Comparison of ENCODE assay signal across 12 cellular contexts in genomic region chrX:2423899-2424298, GRCh38.
A peak's percentile ranks its signal among the peaks of the same experiment; 100 is the strongest.
DNase-seq lines count a peak whose midpoint lies in the region; ATAC-seq and TF ChIP-seq lines count a peak whose summit lies in the region.
"Had no signal": no experiment of that assay in that cellular context is flagged by ENCODE, and none has a peak within 500 bp of the region (broad histone marks: within the 10 kb centered on the region; RNA-seq: fewer than 3 reads in every experiment).

No MANE protein-coding gene starts in this region.

- peak overlapping the region; percentile 70 for H3K27ac Mint-ChIP-seq in nephron progenitor cell
- H3K27ac Mint-ChIP-seq: CD4-positive, CD25-positive, alpha-beta regulatory T cell had no signal

- no peak for TF ChIP-seq CTCF in nephron progenitor cell (IDR thresholded peaks at IDR 0.05)
- TF ChIP-seq CTCF in smooth muscle cell (IDR thresholded peaks at IDR 0.05; ENCODE audit: borderline replicate concordance, insufficient read depth, poor library complexity, severe bottlenecking): no peak

- H3K9me3 ChIP-seq in BLaER1 (peaks cover 26% of the 10 kb centered on the region), Karpas-422 (ENCODE audit: low read length) (no peaks in the 10 kb centered on the region), smooth muscle cell (replicated peaks; ENCODE audit: low read depth) (no peaks in the 10 kb centered on the region)
- H3K9me3 ChIP-seq: A549 had no signal

- H4K20me1 ChIP-seq in BLaER1 (no peaks in the 10 kb centered on the region), Karpas-422 (ENCODE audit: insufficient read depth, low read depth, low read length) (no peaks in the 10 kb centered on the region), smooth muscle cell (ENCODE audit: low read depth) (no peaks in the 10 kb centered on the region)

- CTCF ChIA-PET in HEK293T (lab: Yijun Ruan, JAX): no interaction called here

- H3K4me1 ChIP-seq in BLaER1: peaks cover 44% of the 10 kb centered on the region
- no peaks in the 10 kb centered on the region for H3K4me1 ChIP-seq in Karpas-422 (ENCODE audit: low read length)
- no peaks in the 10 kb centered on the region for H3K4me1 ChIP-seq in smooth muscle cell (ENCODE audit: low read depth)
- H3K4me1 ChIP-seq: A549 had no signal

- H3K9ac ChIP-seq in BLaER1: no peak overlapping the region
- H3K9ac ChIP-seq in Karpas-422 (ENCODE audit: low read length): no peak overlapping the region
- H3K9ac ChIP-seq in smooth muscle cell (ENCODE audit: low read depth): no peak overlapping the region
- H3K9ac ChIP-seq: GM23248 had no signal

- no peaks in the 10 kb centered on the region; the same call in 1 of the 2 replicates for H3K9me2 ChIP-seq in Karpas-422 (replicated peaks; ENCODE audit: insufficient read depth, low read length)

- POLR2A ChIA-PET in HEK293T (lab: Yijun Ruan, JAX): no interaction called here

- H3K27me3 Mint-ChIP-seq in nephron progenitor cell (ENCODE audit: low read depth, poor library complexity): no peaks in the 10 kb centered on the region
- H3K27me3 Mint-ChIP-seq: CD4-positive, CD25-positive, alpha-beta regulatory T cell had no signal

- H3K9me3 Mint-ChIP-seq in nephron progenitor cell: peaks cover 37% of the 10 kb centered on the region

- DNase-seq in Karpas-422 (peak; percentile 12), nephron progenitor cell (no peak), smooth muscle cell (lab: John Stamatoyannopoulos, UW; ENCODE audit: unreplicated experiment) (no peak), HEK293T (ENCODE audit: extremely low spot score) (no peak), DMS53 treated with DMSO at 0.1 percent for 48 hours (lab: John Stamatoyannopoulos, UW; ENCODE audit: unreplicated experiment) (no peak)
- DNase-seq: CD4-positive, CD25-positive, alpha-beta regulatory T cell; DMS53 had no signal

- no peak for ATAC-seq in SK-N-SH treated with all-trans-retinoic acid at 6 μM for 48 hours
- ATAC-seq: HepG2 had no signal

- H3K4me3 Mint-ChIP-seq in nephron progenitor cell: no peak overlapping the region
- H3K4me3 Mint-ChIP-seq: CD4-positive, CD25-positive, alpha-beta regulatory T cell had no signal

- 83% methylated on average over 4 of the region's 4 CpGs for WGBS in smooth muscle cell (ENCODE audit: low lambda C conversion rate)

- no peaks in the 10 kb centered on the region for H3K4me1 Mint-ChIP-seq in nephron progenitor cell

- H3F3A ChIP-seq in smooth muscle cell (ENCODE audit: low read depth): no peaks in the 10 kb centered on the region

- H3K4me2 ChIP-seq in BLaER1 (no peak overlapping the region; the same call in 1 of the 2 replicates), Karpas-422 (ENCODE audit: low read depth, low read length, poor library complexity, severe bottlenecking) (no peak overlapping the region), smooth muscle cell (no peak overlapping the region)
- H3K4me2 ChIP-seq: A549 had no signal

- H3K36me3 ChIP-seq in BLaER1 (peaks cover 60% of the 10 kb centered on the region), Karpas-422 (ENCODE audit: insufficient read depth, low read length) (no peaks in the 10 kb centered on the region), smooth muscle cell (ENCODE audit: low read depth) (peaks cover 6% of the 10 kb centered on the region)

- peaks cover 73% of the 10 kb centered on the region for H3K36me3 Mint-ChIP-seq in nephron progenitor cell (ENCODE audit: low read depth)

- H3K27ac ChIP-seq in BLaER1: 0 out of 2 replicates have a peak overlapping the region, but pooled peaks have one; percentile 16
- no peak overlapping the region for H3K27ac ChIP-seq in Karpas-422 (ENCODE audit: low read length)
- peak overlapping the region; percentile 28 for H3K27ac ChIP-seq in smooth muscle cell (ENCODE audit: low read depth)
- H3K27ac ChIP-seq: A549, GM23248 had no signal

- no peak overlapping the region for H2AFZ ChIP-seq in Karpas-422 (ENCODE audit: low read length)
- no peak overlapping the region for H2AFZ ChIP-seq in smooth muscle cell (ENCODE audit: low read depth)
- H2AFZ ChIP-seq: GM23248 had no signal

- H3K4me3 ChIP-seq in BLaER1 (no peak overlapping the region), Karpas-422 (ENCODE audit: low read length) (no peak overlapping the region), smooth muscle cell (no peak overlapping the region)
- H3K4me3 ChIP-seq: A549, GM23248 had no signal

- H3K79me2 ChIP-seq in Karpas-422 (ENCODE audit: low read length) (0 out of 2 replicates have a peak, but pooled peaks cover 2% of the 10 kb centered on the region), smooth muscle cell (ENCODE audit: low read depth) (peaks cover 4% of the 10 kb centered on the region)

- H3K27me3 ChIP-seq in BLaER1 (no peaks in the 10 kb centered on the region), Karpas-422 (ENCODE audit: low read length) (no peaks in the 10 kb centered on the region), smooth muscle cell (ENCODE audit: low read depth) (no peaks in the 10 kb centered on the region)

TF ChIP-seq in SK-N-SH treated with all-trans-retinoic acid at 6 μM for 48 hours, 23 proteins besides CTCF, POLR2A, EP300 and RAD21:
- TF ChIP-seq TOX (CRISPR knock-in tag; IDR thresholded peaks at IDR 0.05; ENCODE audit: borderline replicate concordance) (no peak), CSRNP3 (CRISPR knock-in tag; IDR thresholded peaks at IDR 0.05) (no peak), PATZ1 (CRISPR knock-in tag; IDR thresholded peaks at IDR 0.05; ENCODE audit: borderline replicate concordance) (no peak), ARNTL (CRISPR knock-in tag; IDR thresholded peaks at IDR 0.05; ENCODE audit: borderline replicate concordance, low read depth) (no peak), ZNF70 (CRISPR knock-in tag; IDR thresholded peaks at IDR 0.05) (no peak)

TF ChIP-seq in HEK293T, 16 proteins besides CTCF, POLR2A, EP300 and RAD21:
- TF ChIP-seq FOXA1 (IDR thresholded peaks at IDR 0.05) (no peak), L3MBTL2 (conservative IDR thresholded peaks at IDR 0.05) (no peak), ZNF384 (IDR thresholded peaks at IDR 0.05) (no peak), FOXK2 (IDR thresholded peaks at IDR 0.05) (no peak), BHLHE40 (IDR thresholded peaks at IDR 0.05; ENCODE audit: borderline replicate concordance) (no peak), FOXM1 (IDR thresholded peaks at IDR 0.05; ENCODE audit: borderline replicate concordance) (no peak), LEF1 (IDR thresholded peaks at IDR 0.05; ENCODE audit: borderline replicate concordance) (no peak), PKNOX1 (IDR thresholded peaks at IDR 0.05) (no peak), TARDBP (IDR thresholded peaks at IDR 0.05) (no peak), HDGF (IDR thresholded peaks at IDR 0.05; ENCODE audit: borderline replicate concordance) (no peak), NFRKB (IDR thresholded peaks at IDR 0.05) (no peak), CTBP1 (IDR thresholded peaks at IDR 0.05; ENCODE audit: borderline replicate concordance) (no peak), ELF4 (IDR thresholded peaks at IDR 0.05) (no peak), ARNT (IDR thresholded peaks at IDR 0.05) (no peak), SP1 (IDR thresholded peaks at IDR 0.05) (no peak), SUZ12 (IDR thresholded peaks at IDR 0.05) (no peak)
